8 cellular contexts compared by ENCODE assay signal in genomic region chr12:71663561-71664410, GRCh38. TPM values are rescaled to one million over a fixed set of nuclear protein-coding genes. Genes with fewer than 3 reads are reported as not detected.
DNase-seq lines count a peak whose midpoint lies in the region; ATAC-seq and TF ChIP-seq lines count a peak whose summit lies in the region.

THAP2 (plus strand) TSS chr12:71664301; CDS start chr12:71664510, 209 bp downstream.
ZFC3H1 (minus strand) TSS chr12:71663848; CDS start chr12:71663610, 238 bp downstream.

- H3K9ac ChIP-seq in mucosa of stomach (ENCODE audit: low read length): peak within 1 kb of the TSS; percentile 91

- peak within 1 kb of the TSS; percentile 98 to 99 for H3K27ac ChIP-seq in esophagus (ENCODE audit: low read depth in 2 of 2, low read length in 1 of 2)

- peak; percentile 94 for ATAC-seq in GM21576 (IDR thresholded peaks at IDR 0.05; ENCODE audit: unreplicated experiment)

- no peaks in the 10 kb centered on the region for H3K27me3 Mint-ChIP-seq in activated T-cell treated with anti-CD3 and anti-CD28 coated beads, Interleukin-2, amount 50 U/mL, for 24 hours

- peaks cover 70% of the 10 kb centered on the region for H3K36me3 Mint-ChIP-seq in activated T-cell treated with anti-CD3 and anti-CD28 coated beads, Interleukin-2, amount 50 U/mL, for 24 hours (ENCODE audit: low read depth)

- TF ChIP-seq EP300 in Ishikawa (IDR thresholded peaks at IDR 0.05; ENCODE audit: borderline replicate concordance): no peak

- peak within 1 kb of the TSS; percentile 100 for H3K27ac Mint-ChIP-seq in activated T-cell treated with anti-CD3 and anti-CD28 coated beads, Interleukin-2, amount 50 U/mL, for 24 hours

- peak within 1 kb of the TSS; percentile 100 for H3K4me3 Mint-ChIP-seq in activated T-cell treated with anti-CD3 and anti-CD28 coated beads, Interleukin-2, amount 50 U/mL, for 24 hours

- H3K36me3 ChIP-seq in esophagus (ENCODE audit: control insufficient read depth in 2 of 2, insufficient read depth in 2 of 2, low read length in 1 of 2): no peaks in the 10 kb centered on the region
- H3K36me3 ChIP-seq in mucosa of stomach (ENCODE audit: control insufficient read depth, insufficient read depth, low read length): no peaks in the 10 kb centered on the region

- peaks cover 43% of the 10 kb centered on the region for H3K4me1 Mint-ChIP-seq in activated T-cell treated with anti-CD3 and anti-CD28 coated beads, Interleukin-2, amount 50 U/mL, for 24 hours (ENCODE audit: low read depth)

- H3K4me3 ChIP-seq in esophagus (ENCODE audit: low read depth in 1 of 2, low read length in 2 of 2) (peak within 1 kb of the TSS; percentile 78 to 97), mucosa of stomach (ENCODE audit: low read length) (peak within 1 kb of the TSS; percentile 91)

- peak; percentile 100 for DNase-seq in DMS53 (lab: John Stamatoyannopoulos, UW)
- peak; percentile 94 for DNase-seq in OCI-M2 (lab: John Stamatoyannopoulos, UW; ENCODE audit: unreplicated experiment)
- peak; percentile 88 for DNase-seq in activated T-cell treated with anti-CD3 and anti-CD28 coated beads, Interleukin-2, amount 50 U/mL, for 24 hours
- peak; percentile 75 to 78 for DNase-seq in stimulated activated CD8-positive, alpha-beta memory T cell treated with anti-CD3 and anti-CD28 coated beads, Interleukin-7, amount 100 ng/mL, for 1 hour (ENCODE audit: low read depth in 2 of 2)

- H3K27me3 ChIP-seq in esophagus (ENCODE audit: control insufficient read depth in 1 of 2, insufficient read depth in 2 of 2, low read length in 2 of 2) (no peaks in the 10 kb centered on the region), mucosa of stomach (ENCODE audit: control insufficient read depth, insufficient read depth, low read length) (no peaks in the 10 kb centered on the region)

- WGBS in esophagus, 2 donors: 1% methylated on average over 57 of the region's 57 CpGs

- no peaks in the 10 kb centered on the region for H3K9me3 Mint-ChIP-seq in activated T-cell treated with anti-CD3 and anti-CD28 coated beads, Interleukin-2, amount 50 U/mL, for 24 hours

- no peaks in the 10 kb centered on the region for H3K9me3 ChIP-seq in esophagus (ENCODE audit: control insufficient read depth in 2 of 2, insufficient read depth in 1 of 2, low read depth in 1 of 2, low read length in 1 of 2)
- no peaks in the 10 kb centered on the region for H3K9me3 ChIP-seq in mucosa of stomach (ENCODE audit: control insufficient read depth, low read length)

- no peak for TF ChIP-seq RAD21 in Ishikawa (IDR thresholded peaks at IDR 0.05; ENCODE audit: low read depth)

- H3K4me1 ChIP-seq in esophagus (ENCODE audit: control insufficient read depth in 2 of 2, insufficient read depth in 2 of 2, low read length in 1 of 2) (no peaks in the 10 kb centered on the region), mucosa of stomach (ENCODE audit: control insufficient read depth, insufficient read depth, low read length) (peaks cover 15% of the 10 kb centered on the region)

TF ChIP-seq in Ishikawa, 13 proteins besides CTCF, POLR2A, EP300 and RAD21:
- TF ChIP-seq TEAD4 (IDR thresholded peaks at IDR 0.05) (no peak), USF1 (IDR thresholded peaks at IDR 0.05) (0 out of 2 replicates have a peak, but pooled peaks have one; percentile 12), CREB1 (IDR thresholded peaks at IDR 0.05; ENCODE audit: low read depth) (peak; percentile 92), YY1 (IDR thresholded peaks at IDR 0.05; ENCODE audit: low read depth) (peak; percentile 99), NFIC (IDR thresholded peaks at IDR 0.05) (peak; percentile 27), ZBTB7A (IDR thresholded peaks at IDR 0.05; ENCODE audit: low read depth) (no peak), FOXM1 (IDR thresholded peaks at IDR 0.05; ENCODE audit: borderline replicate concordance, low read depth) (no peak), CEBPB (IDR thresholded peaks at IDR 0.05) (0 out of 2 replicates have a peak, but pooled peaks have one; percentile 22), TCF12 (IDR thresholded peaks at IDR 0.05; ENCODE audit: low read depth) (no peak; the same call in 1 of the 2 replicates), TAF1 (IDR thresholded peaks at IDR 0.05; ENCODE audit: low read depth) (peak; percentile 80), EGR1 (IDR thresholded peaks at IDR 0.05) (peak; percentile 91), REST (IDR thresholded peaks at IDR 0.05; ENCODE audit: low read depth) (no peak), MAX (IDR thresholded peaks at IDR 0.05) (peak; percentile 4)

RNA-seq across cellular contexts. Expression of gene THAP2, which starts in this region (rescaled TPM):
- polyA plus RNA-seq in esophagus: 1 to 10 TPM; 3.6 to 5.7 TPM

RNA-seq across cellular contexts. Expression of gene ZFC3H1, which starts in this region (rescaled TPM):
- 10 to 100 TPM; 15.5 to 24.7 TPM for polyA plus RNA-seq in esophagus

Comparison
In these comparisons a context has a peak if more than half of its experiments do, and no peak if none do; other contexts are left out.
1. Peak in every context shown above with its lines: DNase-seq, ATAC-seq, H3K4me3 ChIP-seq and H3K27ac ChIP-seq.